ENCODE assay signal across 8 cellular contexts in the genomic region with DNA sequence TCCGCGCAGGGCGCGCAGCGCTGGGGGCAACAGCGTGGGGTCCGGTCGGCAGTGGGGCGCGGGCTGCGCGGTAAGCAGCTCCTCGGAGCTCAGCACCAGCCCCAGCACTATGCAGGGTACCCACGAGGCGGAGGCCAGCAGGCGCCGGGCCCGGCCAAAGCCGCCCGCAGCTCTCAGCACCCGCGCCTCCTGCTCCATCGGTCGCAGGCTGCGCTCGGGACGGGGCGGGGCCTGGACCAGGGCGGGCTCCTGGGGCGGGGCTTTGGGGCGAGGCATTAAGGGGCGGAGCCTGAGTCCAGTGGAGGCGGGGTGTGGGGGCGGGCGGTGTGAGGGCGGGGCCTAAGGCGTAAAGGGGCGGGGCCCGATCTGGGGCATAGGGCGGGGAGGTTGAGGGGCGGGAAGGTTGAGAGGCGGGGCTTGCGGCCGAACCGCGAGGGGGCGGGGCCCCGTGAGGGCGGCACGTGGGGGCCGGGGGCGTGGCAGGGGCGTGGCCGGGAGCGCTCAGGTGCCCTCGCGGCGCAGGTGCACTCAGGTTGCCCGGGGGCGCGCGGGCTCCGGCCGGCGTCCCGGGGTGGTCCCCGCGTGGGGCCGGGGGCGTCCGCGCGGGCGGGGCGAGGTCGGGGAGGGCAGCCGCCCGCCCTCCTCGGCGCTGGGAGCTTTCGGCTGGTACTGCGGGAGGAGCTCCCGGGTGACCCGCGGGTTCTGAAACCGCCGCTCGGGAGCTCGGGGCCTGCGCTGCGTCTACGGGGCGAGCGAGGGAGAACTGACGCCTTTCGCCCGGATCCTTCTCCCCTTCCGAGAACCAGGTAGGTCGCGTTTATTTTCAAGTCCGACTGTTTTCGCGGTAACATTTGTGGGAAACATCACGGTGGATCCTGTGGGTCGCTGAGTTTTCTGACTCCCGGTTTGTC. TPM values are rescaled to one million over a fixed set of nuclear protein-coding genes. Genes with fewer than 3 reads are reported as not detected.
DNase-seq lines count a peak whose midpoint lies in the region; ATAC-seq and TF ChIP-seq lines count a peak whose summit lies in the region.

No MANE protein-coding gene starts in this region.

- H3K9me3 ChIP-seq in esophagus squamous epithelium: no peaks in the 10 kb centered on the region

- DNase-seq in NCI-H1092 treated with DMSO at 0.1 percent for 48 hours (lab: John Stamatoyannopoulos, UW) (peak; percentile 6), NCI-H1092 (lab: John Stamatoyannopoulos, UW) (no peak), NCI-H510A treated with DMSO at 0.1 percent for 48 hours (lab: John Stamatoyannopoulos, UW) (peak; percentile 36), activated T-cell treated with anti-CD3 and anti-CD28 coated beads for 48 hours (ENCODE audit: low read depth) (peak; percentile 79), esophagus squamous epithelium (lab: John Stamatoyannopoulos, UW) (no peak), nephron progenitor cell (peak; percentile 97), hippocampal formation (lab: John Stamatoyannopoulos, UW) (no peak)
- DNase-seq in stimulated activated naive CD8-positive, alpha-beta T cell treated with anti-CD3 and anti-CD28 coated beads, Interleukin-15, Interleukin-2, amounts not matched to agents 100 U/mL and 50 U/mL, for 24 hours: peak; percentile 85

- H3K4me3 ChIP-seq in esophagus squamous epithelium: peak overlapping the region; percentile 18 to 65 (median 39)

- peaks cover 21% of the 10 kb centered on the region for H3K9me3 Mint-ChIP-seq in nephron progenitor cell

- ATAC-seq in stimulated activated naive CD8-positive, alpha-beta T cell treated with anti-CD3 and anti-CD28 coated beads, Interleukin-15, Interleukin-2, amounts not matched to agents 100 U/mL and 50 U/mL, for 24 hours: peak; percentile 72

- H3K4me3 Mint-ChIP-seq in nephron progenitor cell: peak overlapping the region; percentile 52

- no peak overlapping the region for H3K27ac ChIP-seq in esophagus squamous epithelium

- no peak overlapping the region for H3K27ac Mint-ChIP-seq in nephron progenitor cell

- no peak for TF ChIP-seq CTCF in esophagus squamous epithelium (IDR thresholded peaks at IDR 0.05)
- TF ChIP-seq CTCF in nephron progenitor cell (IDR thresholded peaks at IDR 0.05): no peak

- WGBS in esophagus squamous epithelium, 2 donors: 0% methylated on average over 6 of the region's 106 CpGs; no CpG with 5 or more reads in 1 of the 2 donors

- H3K27me3 ChIP-seq in esophagus squamous epithelium: peaks cover 11 to 96% (median 24%) of the 10 kb centered on the region in 4 donors

- H3K36me3 ChIP-seq in esophagus squamous epithelium: no peaks in the 10 kb centered on the region

- H3K4me1 Mint-ChIP-seq in nephron progenitor cell: peaks cover 16% of the 10 kb centered on the region

- intact Hi-C loops in esophagus squamous epithelium (cut with DNase I): no loop called here

- no peak for TF ChIP-seq POLR2A in esophagus squamous epithelium (IDR thresholded peaks at IDR 0.05)

- H3K27me3 Mint-ChIP-seq in nephron progenitor cell (ENCODE audit: low read depth, poor library complexity): peaks cover 84% of the 10 kb centered on the region

- peaks cover 6 to 28% (median 13%) of the 10 kb centered on the region in 3 donors for H3K4me1 ChIP-seq in esophagus squamous epithelium

- H3K36me3 Mint-ChIP-seq in nephron progenitor cell (ENCODE audit: low read depth): peaks cover 7% of the 10 kb centered on the region

RNA-seq across cellular contexts. Expression of gene SLC22A31, which starts 1.4 kb away (rescaled TPM):
- total RNA-seq in esophagus squamous epithelium: not detected

RNA-seq across cellular contexts. Expression of gene ZNF778, which starts 15.8 kb away (rescaled TPM):
- 10 to 100 TPM in 1 of 4 donors, 1 to 10 TPM in 3; 3.4 to 10.7 (median 6.5) TPM for total RNA-seq in esophagus squamous epithelium

RNA-seq across cellular contexts. Expression of gene CDH15, which starts 30.2 kb away (rescaled TPM):
- not detected for total RNA-seq in esophagus squamous epithelium

Comparison
In these comparisons a context has a peak if more than half of its experiments do, and no peak if none do; other contexts are left out.
1. DNase-seq: peak in NCI-H1092 treated with DMSO at 0.1 percent for 48 hours (single experiment), NCI-H510A treated with DMSO at 0.1 percent for 48 hours (single experiment), activated T-cell treated with anti-CD3 and anti-CD28 coated beads for 48 hours (single experiment), nephron progenitor cell (single experiment) and stimulated activated naive CD8-positive, alpha-beta T cell treated with anti-CD3 and anti-CD28 coated beads, Interleukin-15, Interleukin-2, amounts not matched to agents 100 U/mL and 50 U/mL, for 24 hours (single experiment); none in NCI-H1092 (single experiment), esophagus squamous epithelium (single experiment) and hippocampal formation (0 of 2).